In the genomic region with DNA sequence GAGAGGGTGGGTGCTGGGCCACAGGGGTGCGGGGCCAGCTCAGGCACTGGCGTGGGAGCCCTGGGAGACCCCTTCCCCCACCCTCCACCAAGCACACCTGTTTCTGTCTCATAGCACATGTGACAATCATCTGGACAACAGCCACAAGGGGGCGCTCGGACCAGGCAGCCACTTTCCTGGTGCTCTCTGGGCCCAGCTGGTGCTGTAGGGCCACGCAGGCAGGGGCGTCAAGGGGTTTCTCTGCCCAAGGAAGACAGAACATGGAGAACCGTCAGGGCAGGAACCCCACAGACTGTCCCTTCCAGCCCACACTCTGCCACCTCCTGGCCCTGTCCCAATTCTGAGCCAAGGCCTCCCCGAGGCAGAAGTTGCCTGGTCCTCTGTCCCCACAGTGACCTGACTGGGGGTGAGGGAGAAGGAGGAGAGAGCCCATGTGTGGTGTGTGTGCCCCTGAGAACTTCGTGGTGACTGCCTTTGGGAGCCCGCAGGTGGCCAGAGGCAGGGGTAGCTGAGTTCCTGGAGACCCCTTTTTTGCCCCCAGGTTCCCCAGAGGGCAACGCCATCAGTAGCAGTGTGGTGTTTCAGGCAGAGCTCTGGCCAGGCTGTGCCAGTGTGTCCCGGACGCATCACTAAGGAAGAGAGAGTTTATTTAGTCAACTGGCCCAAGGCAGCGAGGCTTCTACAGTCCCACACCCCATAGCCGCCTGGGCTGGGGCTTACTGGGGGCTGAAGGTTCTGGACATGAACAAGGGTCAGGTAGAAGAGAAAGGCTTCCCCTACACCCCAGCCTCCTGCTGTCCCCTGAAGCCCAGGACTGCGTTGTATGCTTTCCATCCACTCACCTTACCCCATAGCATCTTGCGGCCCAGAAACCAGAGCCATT, we compare ENCODE assay signal across 8 cellular contexts. TPM values are rescaled to one million over a fixed set of nuclear protein-coding genes. Genes with fewer than 3 reads are reported as not detected.
A peak's percentile ranks its signal among the peaks of the same experiment; 100 is the strongest.
DNase-seq lines count a peak whose midpoint lies in the region; ATAC-seq and TF ChIP-seq lines count a peak whose summit lies in the region.

No MANE protein-coding gene starts in this region.

- no peaks in the 10 kb centered on the region for H3K27me3 Mint-ChIP-seq in memory B cell

- DNase-seq in NCI-H748 (lab: John Stamatoyannopoulos, UW; ENCODE audit: unreplicated experiment) (peak; percentile 49), dermis blood vessel endothelial cell (peak; percentile 85), memory B cell (ENCODE audit: low spot score in 2 of 2) (peak; percentile 75 to 85), GOT3 (lab: John Stamatoyannopoulos, UW) (no peak)
- DNase-seq in activated CD4-positive, alpha-beta T cell treated with anti-CD3 and anti-CD28 coated beads, Interleukin-2, amount 50 U/mL, for 24 hours (ENCODE audit: low read depth in 1 of 2, low spot score in 1 of 2) = peak; percentile 81
- DNase-seq in stimulated activated CD8-positive, alpha-beta memory T cell treated with anti-CD3 and anti-CD28 coated beads, Interleukin-2, amount 100 ng/mL, for 48 hours (ENCODE audit: low read depth in 2 of 2) = peak; percentile 78 to 80

- H3K79me2 ChIP-seq in DOHH2 (ENCODE audit: control insufficient read depth, low read length) = peaks cover 52% of the 10 kb centered on the region

- TF ChIP-seq CTCF in DOHH2 (IDR thresholded peaks at IDR 0.05; ENCODE audit: low read depth, low read length, poor library complexity, severe bottlenecking) = peak; percentile 87

- H3K4me3 Mint-ChIP-seq in memory B cell = no peak overlapping the region

- peaks cover 15% of the 10 kb centered on the region for H3F3A ChIP-seq in DOHH2 (ENCODE audit: control insufficient read depth, insufficient read depth)

- H3K9me3 Mint-ChIP-seq in memory B cell = no peaks in the 10 kb centered on the region

- no peaks in the 10 kb centered on the region for H3K9me2 ChIP-seq in DOHH2 (replicated peaks; ENCODE audit: control insufficient read depth, low read length)

- H4K20me1 ChIP-seq in DOHH2 (ENCODE audit: control insufficient read depth, insufficient read depth, low read depth, low read length) = peaks cover 12% of the 10 kb centered on the region

- no peaks in the 10 kb centered on the region for H3K27me3 ChIP-seq in DOHH2 (ENCODE audit: control insufficient read depth, low read length)

- H3K27ac ChIP-seq in DOHH2 (ENCODE audit: low read depth, low read length) = no peak overlapping the region

- H3K4me1 Mint-ChIP-seq in memory B cell = peaks cover 12% of the 10 kb centered on the region

- no peak overlapping the region for H3K27ac Mint-ChIP-seq in memory B cell

- peaks cover 36% of the 10 kb centered on the region for H3K36me3 ChIP-seq in DOHH2 (ENCODE audit: control insufficient read depth, low read length)

- H3K4me1 ChIP-seq in DOHH2 (ENCODE audit: control insufficient read depth, low read length) = peaks cover 35% of the 10 kb centered on the region

- no peak overlapping the region for H3K4me2 ChIP-seq in DOHH2 (ENCODE audit: low read length)

- no peaks in the 10 kb centered on the region for H3K36me3 Mint-ChIP-seq in memory B cell

- no peaks in the 10 kb centered on the region for H3K9me3 ChIP-seq in DOHH2 (ENCODE audit: control insufficient read depth, insufficient read depth, low read length)

- ATAC-seq in HG02763 (IDR thresholded peaks at IDR 0.05; ENCODE audit: unreplicated experiment) = peak; percentile 35
- ATAC-seq in memory B cell (ENCODE audit: low read depth) = peak; percentile 40

- no peak overlapping the region for H3K4me3 ChIP-seq in DOHH2 (ENCODE audit: low read length)

RNA-seq across cellular contexts. Expression of a gene that starts 3.1 kb away (rescaled TPM):
- total RNA-seq in dermis blood vessel endothelial cell = 9.4 and 21.4 TPM in 2 replicates

RNA-seq across cellular contexts. Expression of a gene that starts 12.2 kb away (rescaled TPM):
- total RNA-seq in dermis blood vessel endothelial cell = 62.6 and 89.0 TPM in 2 replicates
